Comparison of ENCODE assay signal across 20 cellular contexts in genomic region chr1:17549384-17549783, GRCh38. TPM values are rescaled to one million over a fixed set of nuclear protein-coding genes. Genes with fewer than 3 reads are reported as not detected.
"Had no signal": no experiment of that assay in that cellular context is flagged by ENCODE, and none has a peak within 500 bp of the region (broad histone marks: within the 10 kb centered on the region; RNA-seq: fewer than 3 reads in every experiment).

No MANE protein-coding gene starts in this region.

- H3K27ac Mint-ChIP-seq: naive thymus-derived CD4-positive, alpha-beta T cell; nephron progenitor cell; stimulated activated memory B cell treated with anti-CD40 and anti-IgM and Interleukin-4, amounts not matched to agents 10 μg/mL and 1 μg/mL and 100 μg/mL, for 72 hours; stimulated activated naive CD8-positive, alpha-beta T cell treated with anti-CD3 and anti-CD28 coated beads, Interleukin-15, amount 100 ng/mL, for 72 hours had no signal

- H3K9me3 ChIP-seq: gastrocnemius medialis, psoas muscle, spleen, thyroid gland, upper lobe of right lung, vagina had no signal

- H3K27ac ChIP-seq: gastrocnemius medialis, psoas muscle, spleen, thyroid gland, upper lobe of right lung, vagina had no signal

- DNase-seq: cortex of kidney; dorsolateral prefrontal cortex; effector CD8-positive, alpha-beta T cell; gastrocnemius medialis; glutamatergic neuron; left colon; left ventricle myocardium superior; naive thymus-derived CD4-positive, alpha-beta T cell; nephron progenitor cell; psoas muscle; retina; spleen; stimulated activated CD4-positive, alpha-beta T cell treated with anti-CD3 and anti-CD28 coated beads, Interleukin-15, amount 100 ng/mL, for 24 hours; stimulated activated CD4-positive, alpha-beta T cell treated with anti-CD3 and anti-CD28 coated beads, Interleukin-1b, Interleukin-23, amount 100 ng/mL, for 48 hours; stimulated activated CD4-positive, alpha-beta T cell treated with anti-CD3 and anti-CD28 coated beads, Interleukin-4, amount 100 ng/mL, for 24 hours; stimulated activated naive CD8-positive, alpha-beta T cell treated with anti-CD3 and anti-CD28 coated beads, Interleukin-15, amount 100 ng/mL, for 72 hours; thyroid gland; upper lobe of right lung had no signal

- H3K4me3 Mint-ChIP-seq: naive thymus-derived CD4-positive, alpha-beta T cell; nephron progenitor cell; stimulated activated memory B cell treated with anti-CD40 and anti-IgM and Interleukin-4, amounts not matched to agents 10 μg/mL and 1 μg/mL and 100 μg/mL, for 72 hours; stimulated activated naive CD8-positive, alpha-beta T cell treated with anti-CD3 and anti-CD28 coated beads, Interleukin-15, amount 100 ng/mL, for 72 hours had no signal

- H3K36me3 ChIP-seq: gastrocnemius medialis, spleen, thyroid gland, upper lobe of right lung, vagina had no signal

- H3K9me3 Mint-ChIP-seq: stimulated activated naive CD8-positive, alpha-beta T cell treated with anti-CD3 and anti-CD28 coated beads, Interleukin-15, amount 100 ng/mL, for 72 hours had no signal

- H3K36me3 Mint-ChIP-seq: naive thymus-derived CD4-positive, alpha-beta T cell; stimulated activated memory B cell treated with anti-CD40 and anti-IgM and Interleukin-4, amounts not matched to agents 10 μg/mL and 1 μg/mL and 100 μg/mL, for 72 hours had no signal

- H3K4me3 ChIP-seq: dorsolateral prefrontal cortex, gastrocnemius medialis, psoas muscle, spleen, thyroid gland, upper lobe of right lung, vagina had no signal

- H3K4me1 Mint-ChIP-seq: stimulated activated naive CD8-positive, alpha-beta T cell treated with anti-CD3 and anti-CD28 coated beads, Interleukin-15, amount 100 ng/mL, for 72 hours had no signal

- H3K27me3 ChIP-seq: dorsolateral prefrontal cortex, gastrocnemius medialis, spleen, thyroid gland, upper lobe of right lung, vagina had no signal

RNA-seq across cellular contexts. Expression of gene ARHGEF10L, which starts 9.9 kb away (rescaled TPM):
- polyA plus RNA-seq: naive thymus-derived CD4-positive, alpha-beta T cell had no signal
